In the genomic region with DNA sequence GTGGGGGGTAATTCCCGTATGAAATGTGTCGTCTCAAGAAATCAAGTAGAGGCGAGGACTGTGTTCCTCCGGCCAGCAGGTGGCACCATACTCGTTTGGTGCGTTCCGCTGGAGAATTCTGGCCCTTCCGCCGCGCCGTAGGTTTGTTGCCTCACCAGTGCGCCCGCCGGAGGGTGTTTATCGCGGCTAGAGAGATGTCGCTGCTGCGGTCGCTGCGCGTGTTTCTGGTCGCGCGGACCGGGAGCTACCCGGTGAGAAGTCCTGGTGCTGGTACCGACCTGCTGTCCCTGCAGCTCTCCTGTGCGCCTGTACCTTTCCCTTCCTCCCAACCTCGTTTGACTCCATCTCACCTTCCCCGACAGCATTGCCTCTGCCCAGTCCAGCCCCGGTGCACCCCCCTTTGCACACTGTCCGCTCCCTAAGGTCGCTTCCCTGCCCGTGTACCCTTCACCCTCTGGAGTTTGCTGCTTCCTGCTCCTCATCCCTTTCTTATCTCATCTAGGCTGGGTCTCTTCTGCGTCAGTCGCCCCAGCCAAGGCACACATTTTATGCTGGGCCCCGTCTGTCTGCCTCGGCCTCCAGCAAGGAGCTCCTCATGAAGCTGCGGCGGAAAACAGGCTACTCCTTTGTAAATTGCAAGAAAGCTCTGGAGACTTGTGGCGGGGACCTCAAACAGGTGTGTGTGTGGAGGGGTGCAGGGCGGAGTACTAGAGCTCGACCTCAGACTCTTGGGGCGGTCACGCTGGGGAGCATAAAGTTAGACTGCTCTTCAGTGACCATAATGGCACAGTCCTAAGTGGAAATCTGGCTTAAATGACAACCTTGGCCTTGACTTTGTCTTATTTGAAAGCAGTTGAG, we compare ENCODE assay signal across 1 cellular context.
A peak's percentile ranks its signal among the peaks of the same experiment; 100 is the strongest.
TF ChIP-seq lines count a peak whose summit lies in the region.

A gene (plus strand): TSS at position 180 of the 858 bp plus-strand sequence. CDS start 15 bp downstream, at position 195.

TF ChIP-seq in HepG2, 621 proteins besides CTCF, POLR2A, EP300 and RAD21 (continued from another document and continues in another):
- TF ChIP-seq, protein P1, sequence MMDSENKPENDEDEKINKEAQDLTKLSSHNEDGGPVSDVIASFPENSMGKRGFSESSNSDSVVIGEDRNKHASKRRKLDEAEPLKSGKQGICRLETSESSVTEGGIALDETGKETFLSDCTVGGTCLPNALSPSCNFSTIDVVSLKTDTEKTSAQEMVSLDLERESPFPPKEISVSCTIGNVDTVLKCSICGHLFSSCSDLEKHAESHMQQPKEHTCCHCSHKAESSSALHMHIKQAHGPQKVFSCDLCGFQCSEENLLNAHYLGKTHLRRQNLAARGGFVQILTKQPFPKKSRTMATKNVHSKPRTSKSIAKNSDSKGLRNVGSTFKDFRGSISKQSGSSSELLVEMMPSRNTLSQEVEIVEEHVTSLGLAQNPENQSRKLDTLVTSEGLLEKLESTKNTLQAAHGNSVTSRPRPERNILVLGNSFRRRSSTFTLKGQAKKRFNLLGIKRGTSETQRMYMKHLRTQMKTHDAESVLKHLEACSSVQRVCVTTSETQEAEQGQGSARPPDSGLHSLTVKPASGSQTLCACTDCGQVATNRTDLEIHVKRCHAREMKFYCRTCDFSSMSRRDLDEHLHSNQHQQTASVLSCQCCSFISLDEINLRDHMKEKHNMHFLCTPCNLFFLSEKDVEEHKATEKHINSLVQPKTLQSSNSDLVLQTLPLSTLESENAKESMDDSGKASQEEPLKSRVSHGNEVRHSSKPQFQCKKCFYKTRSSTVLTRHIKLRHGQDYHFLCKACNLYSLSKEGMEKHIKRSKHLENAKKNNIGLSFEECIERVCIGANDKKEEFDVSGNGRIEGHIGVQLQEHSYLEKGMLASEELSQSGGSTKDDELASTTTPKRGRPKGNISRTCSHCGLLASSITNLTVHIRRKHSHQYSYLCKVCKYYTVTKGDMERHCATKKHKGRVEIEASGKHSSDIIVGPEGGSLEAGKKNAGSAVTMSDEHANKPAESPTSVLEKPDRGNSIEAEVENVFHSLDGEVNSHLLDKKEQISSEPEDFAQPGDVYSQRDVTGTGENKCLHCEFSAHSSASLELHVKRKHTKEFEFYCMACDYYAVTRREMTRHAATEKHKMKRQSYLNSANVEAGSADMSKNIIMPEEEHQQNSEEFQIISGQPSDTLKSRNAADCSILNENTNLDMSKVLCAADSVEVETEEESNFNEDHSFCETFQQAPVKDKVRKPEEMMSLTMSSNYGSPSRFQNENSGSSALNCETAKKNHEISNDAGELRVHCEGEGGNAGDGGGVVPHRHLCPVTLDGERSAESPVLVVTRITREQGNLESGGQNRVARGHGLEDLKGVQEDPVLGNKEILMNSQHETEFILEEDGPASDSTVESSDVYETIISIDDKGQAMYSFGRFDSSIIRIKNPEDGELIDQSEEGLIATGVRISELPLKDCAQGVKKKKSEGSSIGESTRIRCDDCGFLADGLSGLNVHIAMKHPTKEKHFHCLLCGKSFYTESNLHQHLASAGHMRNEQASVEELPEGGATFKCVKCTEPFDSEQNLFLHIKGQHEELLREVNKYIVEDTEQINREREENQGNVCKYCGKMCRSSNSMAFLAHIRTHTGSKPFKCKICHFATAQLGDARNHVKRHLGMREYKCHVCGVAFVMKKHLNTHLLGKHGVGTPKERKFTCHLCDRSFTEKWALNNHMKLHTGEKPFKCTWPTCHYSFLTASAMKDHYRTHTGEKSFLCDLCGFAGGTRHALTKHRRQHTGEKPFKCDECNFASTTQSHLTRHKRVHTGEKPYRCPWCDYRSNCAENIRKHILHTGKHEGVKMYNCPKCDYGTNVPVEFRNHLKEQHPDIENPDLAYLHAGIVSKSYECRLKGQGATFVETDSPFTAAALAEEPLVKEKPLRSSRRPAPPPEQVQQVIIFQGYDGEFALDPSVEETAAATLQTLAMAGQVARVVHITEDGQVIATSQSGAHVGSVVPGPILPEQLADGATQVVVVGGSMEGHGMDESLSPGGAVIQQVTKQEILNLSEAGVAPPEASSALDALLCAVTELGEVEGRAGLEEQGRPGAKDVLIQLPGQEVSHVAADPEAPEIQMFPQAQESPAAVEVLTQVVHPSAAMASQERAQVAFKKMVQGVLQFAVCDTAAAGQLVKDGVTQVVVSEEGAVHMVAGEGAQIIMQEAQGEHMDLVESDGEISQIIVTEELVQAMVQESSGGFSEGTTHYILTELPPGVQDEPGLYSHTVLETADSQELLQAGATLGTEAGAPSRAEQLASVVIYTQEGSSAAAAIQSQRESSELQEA (CRISPR knock-in tag; IDR thresholded peaks at IDR 0.05; ENCODE audit: not compliant biosample characterization) = peak; percentile 50
- TF ChIP-seq MLLT10 (CRISPR knock-in tag; IDR thresholded peaks at IDR 0.05) (no peak), PHB2 (IDR thresholded peaks at IDR 0.05; ENCODE audit: partially characterized antibody) (no peak), ZNF44 (CRISPR knock-in tag; IDR thresholded peaks at IDR 0.05) (0 out of 2 replicates have a peak, but pooled peaks have one; percentile 8), SMARCE1 (IDR thresholded peaks at IDR 0.05; ENCODE audit: borderline replicate concordance) (no peak), ZNF768 (CRISPR knock-in tag; IDR thresholded peaks at IDR 0.05) (peak; percentile 66; the same call in 1 of the 2 replicates), ZNF501 (CRISPR knock-in tag; IDR thresholded peaks at IDR 0.05) (peak; percentile 67), POLR2G (IDR thresholded peaks at IDR 0.05; ENCODE audit: low read depth, low read length) (peak; percentile 96), ARNT (IDR thresholded peaks at IDR 0.05) (no peak), PLRG1 (conservative IDR thresholded peaks at IDR 0.05) (no peak), ZNF136 (CRISPR knock-in tag; IDR thresholded peaks at IDR 0.05; ENCODE audit: low read depth) (no peak), ZFP82 (CRISPR knock-in tag; IDR thresholded peaks at IDR 0.05; ENCODE audit: borderline replicate concordance) (peak; percentile 80; the same call in 1 of the 2 replicates), HNF4G (IDR thresholded peaks at IDR 0.05; ENCODE audit: borderline replicate concordance, low read depth, low read length) (no peak), HNF4G (CRISPR knock-in tag; IDR thresholded peaks at IDR 0.05; ENCODE audit: borderline replicate concordance, low read depth) (no peak), AGO1 (IDR thresholded peaks at IDR 0.05; ENCODE audit: low read depth, low read length, poor library complexity, severe bottlenecking) (peak; percentile 87), ZNF143 (CRISPR knock-in tag; IDR thresholded peaks at IDR 0.05) (peak; percentile 69), ZKSCAN5 (CRISPR knock-in tag; IDR thresholded peaks at IDR 0.05) (no peak), CCAR2 (optimal IDR thresholded peaks at IDR 0.05; ENCODE audit: low read depth, low read length) (no peak), ARID2 (CRISPR knock-in tag; IDR thresholded peaks at IDR 0.05; ENCODE audit: borderline replicate concordance) (no peak), ZNF317 (CRISPR knock-in tag; IDR thresholded peaks at IDR 0.05) (peak; percentile 84; the same call in 1 of the 2 replicates), ZNF274 (CRISPR knock-in tag; IDR thresholded peaks at IDR 0.05) (no peak), ZNF230 (CRISPR knock-in tag; IDR thresholded peaks at IDR 0.05) (peak; percentile 73; the same call in 1 of the 2 replicates), ZNF773 (CRISPR knock-in tag; IDR thresholded peaks at IDR 0.05; ENCODE audit: borderline replicate concordance) (no peak), GABPB1 (CRISPR knock-in tag; IDR thresholded peaks at IDR 0.05) (peak; percentile 91), ZNF891 (CRISPR knock-in tag; IDR thresholded peaks at IDR 0.05) (no peak), MTA3 (CRISPR knock-in tag; IDR thresholded peaks at IDR 0.05) (no peak), SP2 (CRISPR knock-in tag; IDR thresholded peaks at IDR 0.05) (0 out of 2 replicates have a peak, but pooled peaks have one; percentile 43), ZNF749 (CRISPR knock-in tag; IDR thresholded peaks at IDR 0.05; ENCODE audit: borderline replicate concordance) (0 out of 2 replicates have a peak, but pooled peaks have one; percentile 48)
- TF ChIP-seq, protein P2, sequence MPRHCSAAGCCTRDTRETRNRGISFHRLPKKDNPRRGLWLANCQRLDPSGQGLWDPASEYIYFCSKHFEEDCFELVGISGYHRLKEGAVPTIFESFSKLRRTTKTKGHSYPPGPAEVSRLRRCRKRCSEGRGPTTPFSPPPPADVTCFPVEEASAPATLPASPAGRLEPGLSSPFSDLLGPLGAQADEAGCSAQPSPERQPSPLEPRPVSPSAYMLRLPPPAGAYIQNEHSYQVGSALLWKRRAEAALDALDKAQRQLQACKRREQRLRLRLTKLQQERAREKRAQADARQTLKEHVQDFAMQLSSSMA (CRISPR knock-in tag; IDR thresholded peaks at IDR 0.05) = 0 out of 2 replicates have a peak, but pooled peaks have one; percentile 40
- TF ChIP-seq, protein P3, sequence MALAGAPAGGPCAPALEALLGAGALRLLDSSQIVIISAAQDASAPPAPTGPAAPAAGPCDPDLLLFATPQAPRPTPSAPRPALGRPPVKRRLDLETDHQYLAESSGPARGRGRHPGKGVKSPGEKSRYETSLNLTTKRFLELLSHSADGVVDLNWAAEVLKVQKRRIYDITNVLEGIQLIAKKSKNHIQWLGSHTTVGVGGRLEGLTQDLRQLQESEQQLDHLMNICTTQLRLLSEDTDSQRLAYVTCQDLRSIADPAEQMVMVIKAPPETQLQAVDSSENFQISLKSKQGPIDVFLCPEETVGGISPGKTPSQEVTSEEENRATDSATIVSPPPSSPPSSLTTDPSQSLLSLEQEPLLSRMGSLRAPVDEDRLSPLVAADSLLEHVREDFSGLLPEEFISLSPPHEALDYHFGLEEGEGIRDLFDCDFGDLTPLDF (CRISPR knock-in tag; IDR thresholded peaks at IDR 0.05) = peak; percentile 85
- TF ChIP-seq, protein P4, sequence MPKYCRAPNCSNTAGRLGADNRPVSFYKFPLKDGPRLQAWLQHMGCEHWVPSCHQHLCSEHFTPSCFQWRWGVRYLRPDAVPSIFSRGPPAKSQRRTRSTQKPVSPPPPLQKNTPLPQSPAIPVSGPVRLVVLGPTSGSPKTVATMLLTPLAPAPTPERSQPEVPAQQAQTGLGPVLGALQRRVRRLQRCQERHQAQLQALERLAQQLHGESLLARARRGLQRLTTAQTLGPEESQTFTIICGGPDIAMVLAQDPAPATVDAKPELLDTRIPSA (CRISPR knock-in tag; IDR thresholded peaks at IDR 0.05; ENCODE audit: borderline replicate concordance) = peak; percentile 80; the same call in 1 of the 2 replicates
- TF ChIP-seq, protein P5, sequence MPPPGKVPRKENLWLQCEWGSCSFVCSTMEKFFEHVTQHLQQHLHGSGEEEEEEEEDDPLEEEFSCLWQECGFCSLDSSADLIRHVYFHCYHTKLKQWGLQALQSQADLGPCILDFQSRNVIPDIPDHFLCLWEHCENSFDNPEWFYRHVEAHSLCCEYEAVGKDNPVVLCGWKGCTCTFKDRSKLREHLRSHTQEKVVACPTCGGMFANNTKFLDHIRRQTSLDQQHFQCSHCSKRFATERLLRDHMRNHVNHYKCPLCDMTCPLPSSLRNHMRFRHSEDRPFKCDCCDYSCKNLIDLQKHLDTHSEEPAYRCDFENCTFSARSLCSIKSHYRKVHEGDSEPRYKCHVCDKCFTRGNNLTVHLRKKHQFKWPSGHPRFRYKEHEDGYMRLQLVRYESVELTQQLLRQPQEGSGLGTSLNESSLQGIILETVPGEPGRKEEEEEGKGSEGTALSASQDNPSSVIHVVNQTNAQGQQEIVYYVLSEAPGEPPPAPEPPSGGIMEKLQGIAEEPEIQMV (CRISPR knock-in tag; IDR thresholded peaks at IDR 0.05; ENCODE audit: low read depth) = peak; percentile 59; the same call in 1 of the 2 replicates
- TF ChIP-seq, protein P6, sequence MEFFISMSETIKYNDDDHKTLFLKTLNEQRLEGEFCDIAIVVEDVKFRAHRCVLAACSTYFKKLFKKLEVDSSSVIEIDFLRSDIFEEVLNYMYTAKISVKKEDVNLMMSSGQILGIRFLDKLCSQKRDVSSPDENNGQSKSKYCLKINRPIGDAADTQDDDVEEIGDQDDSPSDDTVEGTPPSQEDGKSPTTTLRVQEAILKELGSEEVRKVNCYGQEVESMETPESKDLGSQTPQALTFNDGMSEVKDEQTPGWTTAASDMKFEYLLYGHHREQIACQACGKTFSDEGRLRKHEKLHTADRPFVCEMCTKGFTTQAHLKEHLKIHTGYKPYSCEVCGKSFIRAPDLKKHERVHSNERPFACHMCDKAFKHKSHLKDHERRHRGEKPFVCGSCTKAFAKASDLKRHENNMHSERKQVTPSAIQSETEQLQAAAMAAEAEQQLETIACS (CRISPR knock-in tag; IDR thresholded peaks at IDR 0.05) = no peak
- TF ChIP-seq, protein P7, sequence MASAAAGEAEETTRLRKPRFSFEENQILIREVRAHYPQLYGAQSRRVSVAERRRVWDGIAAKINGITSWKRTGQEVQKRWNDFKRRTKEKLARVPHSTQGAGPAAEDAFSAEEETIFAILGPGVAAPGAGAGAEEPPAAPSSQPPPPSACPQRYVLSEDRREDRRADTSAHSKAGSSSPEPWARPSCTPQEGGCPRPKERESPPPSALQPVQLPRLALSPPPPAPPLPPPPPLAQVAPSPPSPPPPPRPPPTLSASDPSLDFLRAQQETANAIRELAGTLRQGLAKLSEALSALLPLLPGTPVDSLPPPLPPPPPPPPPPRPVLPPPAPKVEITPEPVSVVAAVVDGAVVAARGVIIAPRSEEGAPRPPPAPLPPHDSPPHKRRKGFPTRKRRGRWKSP (CRISPR knock-in tag; IDR thresholded peaks at IDR 0.05) = peak; percentile 71
- TF ChIP-seq, protein P8, sequence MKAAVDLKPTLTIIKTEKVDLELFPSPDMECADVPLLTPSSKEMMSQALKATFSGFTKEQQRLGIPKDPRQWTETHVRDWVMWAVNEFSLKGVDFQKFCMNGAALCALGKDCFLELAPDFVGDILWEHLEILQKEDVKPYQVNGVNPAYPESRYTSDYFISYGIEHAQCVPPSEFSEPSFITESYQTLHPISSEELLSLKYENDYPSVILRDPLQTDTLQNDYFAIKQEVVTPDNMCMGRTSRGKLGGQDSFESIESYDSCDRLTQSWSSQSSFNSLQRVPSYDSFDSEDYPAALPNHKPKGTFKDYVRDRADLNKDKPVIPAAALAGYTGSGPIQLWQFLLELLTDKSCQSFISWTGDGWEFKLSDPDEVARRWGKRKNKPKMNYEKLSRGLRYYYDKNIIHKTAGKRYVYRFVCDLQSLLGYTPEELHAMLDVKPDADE (CRISPR knock-in tag; IDR thresholded peaks at IDR 0.05) = no peak
- TF ChIP-seq, protein P9, sequence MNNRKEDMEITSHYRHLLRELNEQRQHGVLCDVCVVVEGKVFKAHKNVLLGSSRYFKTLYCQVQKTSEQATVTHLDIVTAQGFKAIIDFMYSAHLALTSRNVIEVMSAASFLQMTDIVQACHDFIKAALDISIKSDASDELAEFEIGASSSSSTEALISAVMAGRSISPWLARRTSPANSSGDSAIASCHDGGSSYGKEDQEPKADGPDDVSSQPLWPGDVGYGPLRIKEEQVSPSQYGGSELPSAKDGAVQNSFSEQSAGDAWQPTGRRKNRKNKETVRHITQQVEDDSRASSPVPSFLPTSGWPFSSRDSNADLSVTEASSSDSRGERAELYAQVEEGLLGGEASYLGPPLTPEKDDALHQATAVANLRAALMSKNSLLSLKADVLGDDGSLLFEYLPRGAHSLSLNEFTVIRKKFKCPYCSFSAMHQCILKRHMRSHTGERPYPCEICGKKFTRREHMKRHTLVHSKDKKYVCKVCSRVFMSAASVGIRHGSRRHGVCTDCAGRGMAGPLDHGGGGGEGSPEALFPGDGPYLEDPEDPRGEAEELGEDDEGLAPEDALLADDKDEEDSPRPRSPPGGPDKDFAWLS (CRISPR knock-in tag; IDR thresholded peaks at IDR 0.05; ENCODE audit: borderline replicate concordance) = no peak
